7 cellular contexts compared by ENCODE assay signal in the genomic region with DNA sequence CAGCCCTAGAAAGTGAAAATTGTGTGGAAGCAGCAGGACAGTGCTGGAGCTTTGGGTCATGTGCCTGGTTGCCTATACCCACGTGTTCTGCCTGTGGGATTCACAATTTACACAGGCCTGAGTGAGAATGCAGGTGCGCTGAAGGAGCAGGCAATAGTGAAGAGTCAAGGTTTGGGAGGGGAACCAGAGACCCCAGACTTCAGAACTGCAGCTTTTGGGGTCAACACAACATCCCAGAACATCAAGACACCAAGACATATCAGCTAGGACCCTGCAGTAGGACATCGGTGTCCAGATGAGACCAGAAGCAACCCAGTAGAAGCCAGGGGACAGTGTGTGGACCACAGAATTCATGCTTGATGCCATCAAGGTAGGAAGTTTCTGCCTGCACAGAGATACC.
"Had no signal": no experiment of that assay in that cellular context is flagged by ENCODE, and none has a peak within 500 bp of the region (broad histone marks: within the 10 kb centered on the region; RNA-seq: fewer than 3 reads in every experiment).

No MANE protein-coding gene starts in this region.

- FAIRE-seq: HTR-8/SVneo had no signal

- DNase-seq: GM23248, GOT3, H7, HCEC 1CT, KBM-7 had no signal

- H3K27ac ChIP-seq: GM23248, KMS-11 had no signal

- H3K4me2 ChIP-seq: KMS-11 had no signal

- H3K9ac ChIP-seq: GM23248, KMS-11 had no signal

- H2AFZ ChIP-seq: GM23248 had no signal

- H3K4me3 ChIP-seq: GM23248 had no signal
